ENCODE assay signal across 19 cellular contexts in genomic region chr6:15871211-15871770, GRCh38.
"Had no signal": no experiment of that assay in that cellular context is flagged by ENCODE, and none has a peak within 500 bp of the region (broad histone marks: within the 10 kb centered on the region; RNA-seq: fewer than 3 reads in every experiment).

No MANE protein-coding gene starts in this region.

- H3K4me1 ChIP-seq: ascending aorta, pancreas, thyroid gland had no signal

- H3K9me3 ChIP-seq: adrenal gland, ascending aorta, pancreas, thyroid gland, upper lobe of right lung had no signal

- H3K4me3 ChIP-seq: adrenal gland, ascending aorta, dorsolateral prefrontal cortex, pancreas, thyroid gland, upper lobe of right lung had no signal

- DNase-seq: activated CD4-positive, alpha-beta T cell treated with anti-CD3 and anti-CD28 coated beads, Interleukin-2, amount 50 U/mL, for 4 hours; activated CD8-positive, alpha-beta memory T cell treated with anti-CD3 and anti-CD28 coated beads for 24 hours; activated CD8-positive, alpha-beta memory T cell treated with anti-CD3 and anti-CD28 coated beads, Interleukin-2, amount 50 U/mL, for 48 hours; activated naive CD4-positive, alpha-beta T cell; activated T-cell treated with anti-CD3 and anti-CD28 coated beads, Interleukin-2, amount 50 U/mL, for 4 hours; endodermal cell; left ventricle myocardium superior; mammary epithelial cell; pancreas; right cardiac atrium; stimulated activated CD4-positive, alpha-beta T cell treated with anti-CD3 and anti-CD28 coated beads, Interleukin-1b, Interleukin-23, amount 100 ng/mL, for 48 hours; T1000; thyroid gland; upper lobe of right lung had no signal

- H3K27ac ChIP-seq: ascending aorta, brain microvascular endothelial cell, pancreas, thyroid gland, upper lobe of right lung had no signal

- H3K36me3 ChIP-seq: adrenal gland, ascending aorta, brain microvascular endothelial cell, pancreas, thyroid gland, upper lobe of right lung had no signal

- ATAC-seq: activated T-cell treated with anti-CD3 and anti-CD28 coated beads, Interleukin-2, amount 50 U/mL, for 4 hours; right cardiac atrium; WTC11 had no signal
